22 cellular contexts compared by ENCODE assay signal in genomic region chr3:37259291-37259690, GRCh38.
"Had no signal": no experiment of that assay in that cellular context is flagged by ENCODE, and none has a peak within 500 bp of the region (broad histone marks: within the 10 kb centered on the region; RNA-seq: fewer than 3 reads in every experiment).

No MANE protein-coding gene starts in this region.

- DNase-seq: activated CD4-positive, alpha-beta T cell treated with anti-CD3 and anti-CD28 coated beads, Interleukin-2, amount 10 ng/mL, durations not matched to agents 24 days and 14 days; activated CD4-positive, CD25-positive, alpha-beta regulatory T cell; activated CD8-positive, alpha-beta memory T cell treated with anti-CD3 and anti-CD28 coated beads for 24 hours; activated naive CD4-positive, alpha-beta T cell treated with Interleukin-2 at 50 U/mL for 16 hours; anterior cingulate cortex; central memory CD4-positive, alpha-beta T cell; colonic mucosa; erythroblast; foreskin melanocyte; glutamatergic neuron; kidney glomerular epithelial cell; left ventricle myocardium superior; pancreas; sigmoid colon; spleen; stimulated activated naive CD4-positive, alpha-beta T cell treated with Interleukin-2 at 50 U/mL for 16 hours; T-helper 1 cell; T1000 had no signal

- H3K27me3 Mint-ChIP-seq: activated CD4-positive, alpha-beta T cell treated with anti-CD3 and anti-CD28 coated beads, Interleukin-2, amount 10 ng/mL, durations not matched to agents 24 days and 14 days; brain had no signal

- H3K4me3 ChIP-seq: colonic mucosa, pancreas, sigmoid colon, spleen, tibial nerve had no signal

- ATAC-seq: left ventricle myocardium superior, pancreas had no signal

- H3K9me3 ChIP-seq: colonic mucosa, neutrophil, pancreas, sigmoid colon, spleen, tibial nerve had no signal

- H3K27ac Mint-ChIP-seq: activated CD4-positive, alpha-beta T cell treated with anti-CD3 and anti-CD28 coated beads, Interleukin-2, amount 10 ng/mL, durations not matched to agents 24 days and 14 days; activated T-helper 2 cell treated with anti-CD3 and anti-CD28 coated beads, Interferon-gamma antibody, Interleukin-2, Interleukin-4, amounts not matched to agents 10 μg/mL and 5 μg/mL and 100 μg/mL, durations not matched to agents 14 hours and 24 hours and 36 hours had no signal

- H3K4me1 ChIP-seq: colonic mucosa, pancreas had no signal

- H3K36me3 ChIP-seq: colonic mucosa had no signal

- H3K4me3 Mint-ChIP-seq: activated CD4-positive, alpha-beta T cell treated with anti-CD3 and anti-CD28 coated beads, Interleukin-2, amount 10 ng/mL, durations not matched to agents 24 days and 14 days; brain had no signal

- H3K9me3 Mint-ChIP-seq: activated CD4-positive, alpha-beta T cell treated with anti-CD3 and anti-CD28 coated beads, Interleukin-2, amount 10 ng/mL, durations not matched to agents 24 days and 14 days; activated T-helper 2 cell treated with anti-CD3 and anti-CD28 coated beads, Interferon-gamma antibody, Interleukin-2, Interleukin-4, amounts not matched to agents 10 μg/mL and 5 μg/mL and 100 μg/mL, durations not matched to agents 14 hours and 24 hours and 36 hours; brain had no signal

- H3K27ac ChIP-seq: colonic mucosa, neutrophil, pancreas, sigmoid colon, spleen, tibial nerve had no signal

- H3K27me3 ChIP-seq: colonic mucosa, neutrophil, pancreas, sigmoid colon, spleen, tibial nerve had no signal
